1 cellular context compared by ENCODE assay signal in the genomic region with DNA sequence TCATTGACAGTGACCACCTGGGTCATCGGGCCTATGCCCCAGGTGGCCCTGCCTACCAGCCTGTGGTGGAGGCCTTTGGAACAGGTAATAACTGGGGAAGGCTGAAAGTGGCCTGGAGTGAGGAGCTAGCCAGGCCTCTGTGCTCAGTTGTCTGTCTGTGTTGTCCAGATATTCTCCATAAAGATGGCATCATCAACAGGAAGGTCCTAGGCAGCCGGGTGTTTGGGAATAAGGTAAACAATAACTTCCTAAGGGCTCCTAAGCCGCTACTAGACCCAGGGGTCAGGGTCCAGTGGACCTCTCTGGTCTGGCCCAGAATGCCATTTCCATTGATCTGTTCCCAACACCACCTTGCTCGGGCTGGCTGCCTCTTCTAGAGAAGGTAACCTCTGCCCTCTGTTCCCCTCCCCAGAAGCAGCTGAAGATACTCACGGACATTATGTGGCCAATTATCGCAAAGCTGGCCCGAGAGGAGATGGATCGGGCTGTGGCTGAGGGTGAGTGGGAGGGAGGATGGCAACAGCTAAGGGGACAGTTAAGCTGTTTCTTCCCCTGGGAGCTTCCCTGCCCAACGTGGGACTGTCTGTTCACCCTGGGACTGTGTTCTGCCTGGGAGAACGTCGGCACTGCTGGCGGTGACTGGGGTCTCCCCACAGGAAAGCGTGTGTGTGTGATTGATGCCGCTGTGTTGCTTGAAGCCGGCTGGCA.
TF ChIP-seq lines count a peak whose summit lies in the region.

No MANE protein-coding gene starts in this region.

TF ChIP-seq in HepG2, 621 proteins besides CTCF, POLR2A, EP300 and RAD21 (continued from another document and continues in another):
- TF ChIP-seq AHDC1 (CRISPR knock-in tag; IDR thresholded peaks at IDR 0.05; ENCODE audit: borderline replicate concordance) (peak; percentile 65; the same call in 1 of the 2 replicates), ZKSCAN8 (CRISPR knock-in tag; IDR thresholded peaks at IDR 0.05; ENCODE audit: borderline replicate concordance) (peak; percentile 68; the same call in 1 of the 2 replicates), CREBL2 (CRISPR knock-in tag; IDR thresholded peaks at IDR 0.05; ENCODE audit: borderline replicate concordance) (no peak), GABPB1 (CRISPR knock-in tag; IDR thresholded peaks at IDR 0.05) (no peak; the same call in none of the 2 replicates), PRDM10 (CRISPR knock-in tag; IDR thresholded peaks at IDR 0.05; ENCODE audit: low read depth) (no peak), ZNF704 (CRISPR knock-in tag; IDR thresholded peaks at IDR 0.05; ENCODE audit: borderline replicate concordance) (no peak), ZNF251 (CRISPR knock-in tag; IDR thresholded peaks at IDR 0.05) (no peak), ZNF138 (CRISPR knock-in tag; IDR thresholded peaks at IDR 0.05; ENCODE audit: low read depth) (no peak), ZNF503 (CRISPR knock-in tag; IDR thresholded peaks at IDR 0.05) (no peak), ZNF337 (CRISPR knock-in tag; IDR thresholded peaks at IDR 0.05; ENCODE audit: borderline replicate concordance, low read depth) (no peak), ZNF709 (CRISPR knock-in tag; IDR thresholded peaks at IDR 0.05) (no peak), LCORL (IDR thresholded peaks at IDR 0.05) (no peak), LCORL (CRISPR knock-in tag; IDR thresholded peaks at IDR 0.05) (peak; percentile 86), RXRA (CRISPR knock-in tag; IDR thresholded peaks at IDR 0.05) (peak; percentile 74), MAZ (IDR thresholded peaks at IDR 0.05; ENCODE audit: borderline replicate concordance, low read depth, low read length) (no peak), MAZ (CRISPR knock-in tag; IDR thresholded peaks at IDR 0.05; ENCODE audit: low read depth) (no peak), MIER2 (CRISPR knock-in tag; IDR thresholded peaks at IDR 0.05) (peak; percentile 39; the same call in 1 of the 2 replicates), ZNF710 (CRISPR knock-in tag; IDR thresholded peaks at IDR 0.05; ENCODE audit: borderline replicate concordance) (peak; percentile 53; the same call in 1 of the 2 replicates), ZFP62 (CRISPR knock-in tag; IDR thresholded peaks at IDR 0.05) (no peak), ZBTB44 (CRISPR knock-in tag; IDR thresholded peaks at IDR 0.05) (no peak), ZNF598 (CRISPR knock-in tag; IDR thresholded peaks at IDR 0.05; ENCODE audit: borderline replicate concordance) (no peak), NFYB (CRISPR knock-in tag; IDR thresholded peaks at IDR 0.05) (no peak; the same call in 1 of the 2 replicates)
- TF ChIP-seq, protein P1, sequence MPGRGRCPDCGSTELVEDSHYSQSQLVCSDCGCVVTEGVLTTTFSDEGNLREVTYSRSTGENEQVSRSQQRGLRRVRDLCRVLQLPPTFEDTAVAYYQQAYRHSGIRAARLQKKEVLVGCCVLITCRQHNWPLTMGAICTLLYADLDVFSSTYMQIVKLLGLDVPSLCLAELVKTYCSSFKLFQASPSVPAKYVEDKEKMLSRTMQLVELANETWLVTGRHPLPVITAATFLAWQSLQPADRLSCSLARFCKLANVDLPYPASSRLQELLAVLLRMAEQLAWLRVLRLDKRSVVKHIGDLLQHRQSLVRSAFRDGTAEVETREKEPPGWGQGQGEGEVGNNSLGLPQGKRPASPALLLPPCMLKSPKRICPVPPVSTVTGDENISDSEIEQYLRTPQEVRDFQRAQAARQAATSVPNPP (CRISPR knock-in tag; IDR thresholded peaks at IDR 0.05) = no peak
- TF ChIP-seq, protein P2, sequence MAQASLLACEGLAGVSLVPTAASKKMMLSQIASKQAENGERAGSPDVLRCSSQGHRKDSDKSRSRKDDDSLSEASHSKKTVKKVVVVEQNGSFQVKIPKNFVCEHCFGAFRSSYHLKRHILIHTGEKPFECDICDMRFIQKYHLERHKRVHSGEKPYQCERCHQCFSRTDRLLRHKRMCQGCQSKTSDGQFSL (CRISPR knock-in tag; IDR thresholded peaks at IDR 0.05) = no peak
- TF ChIP-seq, protein P3, sequence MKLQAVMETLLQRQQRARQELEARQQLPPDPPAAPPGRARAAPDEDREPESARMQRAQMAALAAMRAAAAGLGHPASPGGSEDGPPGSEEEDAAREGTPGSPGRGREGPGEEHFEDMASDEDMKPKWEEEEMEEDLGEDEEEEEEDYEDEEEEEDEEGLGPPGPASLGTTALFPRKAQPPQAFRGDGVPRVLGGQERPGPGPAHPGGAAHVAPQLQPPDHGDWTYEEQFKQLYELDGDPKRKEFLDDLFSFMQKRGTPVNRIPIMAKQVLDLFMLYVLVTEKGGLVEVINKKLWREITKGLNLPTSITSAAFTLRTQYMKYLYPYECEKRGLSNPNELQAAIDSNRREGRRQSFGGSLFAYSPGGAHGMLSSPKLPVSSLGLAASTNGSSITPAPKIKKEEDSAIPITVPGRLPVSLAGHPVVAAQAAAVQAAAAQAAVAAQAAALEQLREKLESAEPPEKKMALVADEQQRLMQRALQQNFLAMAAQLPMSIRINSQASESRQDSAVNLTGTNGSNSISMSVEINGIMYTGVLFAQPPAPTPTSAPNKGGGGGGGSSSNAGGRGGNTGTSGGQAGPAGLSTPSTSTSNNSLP (IDR thresholded peaks at IDR 0.05; ENCODE audit: low read depth, low read length) = peak; percentile 39; the same call in 1 of the 2 replicates
- TF ChIP-seq, protein P4, sequence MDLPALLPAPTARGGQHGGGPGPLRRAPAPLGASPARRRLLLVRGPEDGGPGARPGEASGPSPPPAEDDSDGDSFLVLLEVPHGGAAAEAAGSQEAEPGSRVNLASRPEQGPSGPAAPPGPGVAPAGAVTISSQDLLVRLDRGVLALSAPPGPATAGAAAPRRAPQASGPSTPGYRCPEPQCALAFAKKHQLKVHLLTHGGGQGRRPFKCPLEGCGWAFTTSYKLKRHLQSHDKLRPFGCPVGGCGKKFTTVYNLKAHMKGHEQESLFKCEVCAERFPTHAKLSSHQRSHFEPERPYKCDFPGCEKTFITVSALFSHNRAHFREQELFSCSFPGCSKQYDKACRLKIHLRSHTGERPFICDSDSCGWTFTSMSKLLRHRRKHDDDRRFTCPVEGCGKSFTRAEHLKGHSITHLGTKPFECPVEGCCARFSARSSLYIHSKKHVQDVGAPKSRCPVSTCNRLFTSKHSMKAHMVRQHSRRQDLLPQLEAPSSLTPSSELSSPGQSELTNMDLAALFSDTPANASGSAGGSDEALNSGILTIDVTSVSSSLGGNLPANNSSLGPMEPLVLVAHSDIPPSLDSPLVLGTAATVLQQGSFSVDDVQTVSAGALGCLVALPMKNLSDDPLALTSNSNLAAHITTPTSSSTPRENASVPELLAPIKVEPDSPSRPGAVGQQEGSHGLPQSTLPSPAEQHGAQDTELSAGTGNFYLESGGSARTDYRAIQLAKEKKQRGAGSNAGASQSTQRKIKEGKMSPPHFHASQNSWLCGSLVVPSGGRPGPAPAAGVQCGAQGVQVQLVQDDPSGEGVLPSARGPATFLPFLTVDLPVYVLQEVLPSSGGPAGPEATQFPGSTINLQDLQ (CRISPR knock-in tag; IDR thresholded peaks at IDR 0.05) = no peak
